In genomic region chr19:44808463-44809371, GRCh38 we compare ENCODE assay signal across 7 cellular contexts. TPM values are rescaled to one million over a fixed set of nuclear protein-coding genes. Genes with fewer than 3 reads are reported as not detected.
A peak's percentile ranks its signal among the peaks of the same experiment; 100 is the strongest.
DNase-seq lines count a peak whose midpoint lies in the region; TF ChIP-seq lines count a peak whose summit lies in the region.

Gene BCAM, plus strand, starts transcription at chr19:44809103. Its CDS starts 22 bp downstream, at chr19:44809125.

- H2BK12ac ChIP-seq in H9 (ENCODE audit: insufficient read length, low read depth, low read length): peak within 1 kb of the TSS; percentile 68

- no peak within 1 kb of the TSS for H2AFZ ChIP-seq in H9 (ENCODE audit: low read length)

- H3K27me3 ChIP-seq in H9 (ENCODE audit: insufficient read depth, low read length) (peaks cover 8% of the 10 kb centered on the region), endodermal cell (ENCODE audit: control insufficient read depth, insufficient read depth, low read length, poor library complexity, severe bottlenecking) (no peaks in the 10 kb centered on the region), subcutaneous abdominal adipose tissue (ENCODE audit: control insufficient read depth in 5 of 5, insufficient read depth in 4 of 5, low read length in 5 of 5) (no peaks in the 10 kb centered on the region)

- no peak within 1 kb of the TSS for H3K56ac ChIP-seq in H9 (ENCODE audit: insufficient read length, low read depth, low read length)

- no peak within 1 kb of the TSS for H2AK5ac ChIP-seq in H9 (ENCODE audit: insufficient read length, low read length)

- H4K5ac ChIP-seq in H9 (ENCODE audit: insufficient read length, low read depth, low read length): no peak within 1 kb of the TSS

- H3T11ph ChIP-seq in H9 (ENCODE audit: low read length): no peak within 1 kb of the TSS

- no peak within 1 kb of the TSS for H4K8ac ChIP-seq in H9 (replicated peaks; ENCODE audit: insufficient read length, low read depth, low read length)

- H3K4me3 Mint-ChIP-seq in H9: peak within 1 kb of the TSS; percentile 70 to 85
- peak within 1 kb of the TSS; percentile 63 for H3K4me3 Mint-ChIP-seq in endodermal cell

- H3K79me1 ChIP-seq in H9 (ENCODE audit: insufficient read depth, low read depth, low read length, poor library complexity, severe bottlenecking): no peaks in the 10 kb centered on the region

- no peaks in the 10 kb centered on the region for H3K79me2 ChIP-seq in H9 (ENCODE audit: insufficient read depth, low read length)

- H3K36me3 Mint-ChIP-seq in H9 (ENCODE audit: insufficient read depth in 1 of 3, low read depth in 3 of 3) (peaks cover 5 to 22% (median 21%) of the 10 kb centered on the region in 3 experiments), endodermal cell (ENCODE audit: low read depth) (peaks cover 8% of the 10 kb centered on the region)

- no peak within 1 kb of the TSS for H2BK5ac ChIP-seq in H9 (ENCODE audit: insufficient read length, low read length)

- H2BK20ac ChIP-seq in H9 (ENCODE audit: low read depth, low read length, poor library complexity, severe bottlenecking): no peak within 1 kb of the TSS

- no peak within 1 kb of the TSS for H2BK15ac ChIP-seq in H9 (ENCODE audit: low read depth, low read length)

- no peaks in the 10 kb centered on the region for H3K9me3 ChIP-seq in H9 (ENCODE audit: control insufficient read depth, low read depth, low read length)
- H3K9me3 ChIP-seq in endodermal cell (ENCODE audit: control insufficient read depth, low read length): no peaks in the 10 kb centered on the region
- H3K9me3 ChIP-seq in subcutaneous abdominal adipose tissue (ENCODE audit: control insufficient read depth in 5 of 5, low read length in 5 of 5): peaks cover 0 to 6% (median 0%) of the 10 kb centered on the region in 5 donors

- peaks cover 41% of the 10 kb centered on the region for H3K27me3 Mint-ChIP-seq in H9 (ENCODE audit: low read depth)
- H3K27me3 Mint-ChIP-seq in endodermal cell (ENCODE audit: insufficient read depth): peaks cover 37% of the 10 kb centered on the region

- H3K4me3 ChIP-seq in endodermal cell (ENCODE audit: low read length) (peak within 1 kb of the TSS; percentile 81), lower leg skin (ENCODE audit: low read depth, poor library complexity, severe bottlenecking) (peak within 1 kb of the TSS; percentile 26), subcutaneous abdominal adipose tissue (ENCODE audit: low read depth in 1 of 5, low read length in 5 of 5) (peak within 1 kb of the TSS; percentile 73 to 83 (median 76))

- intact Hi-C loops in lower leg skin (cut with DNase I; ENCODE audit: low total_unique reads): no loop called here

- no peak for TF ChIP-seq POLR2A in lower leg skin (IDR thresholded peaks at IDR 0.05)

- no CpG with 5 or more reads among the region's 59 CpGs for WGBS in H9 (ENCODE audit: extremely low coverage, insufficient read length, low lambda C conversion rate)
- WGBS in endodermal cell (ENCODE audit: insufficient coverage in 1 of 2, insufficient read length in 1 of 2), 2 experiments: 2 to 12% methylated on average over 14 to 59 of the region's 59 CpGs
- 3 to 10% methylated on average over 18 to 45 of the region's 59 CpGs for WGBS in lower leg skin, 2 donors

- no peak within 1 kb of the TSS for H3K27ac ChIP-seq in H9 (ENCODE audit: insufficient read length, low read depth, low read length)
- H3K27ac ChIP-seq in endodermal cell (ENCODE audit: low read depth, low read length): no peak within 1 kb of the TSS
- H3K27ac ChIP-seq in subcutaneous abdominal adipose tissue (ENCODE audit: low read depth, low read length): peak within 1 kb of the TSS; percentile 30

- H4K91ac ChIP-seq in H9 (ENCODE audit: insufficient read length, low read depth, low read length): no peak within 1 kb of the TSS

- no peak within 1 kb of the TSS; the same call in 1 of the 2 replicates for H3K4ac ChIP-seq in H9 (ENCODE audit: low read depth, low read length)

- H3K4me1 Mint-ChIP-seq in H9 (peaks cover 38 to 48% of the 10 kb centered on the region in 2 experiments), endodermal cell (peaks cover 12% of the 10 kb centered on the region)

- peak within 1 kb of the TSS; percentile 83 for H3K4me2 ChIP-seq in H9 (ENCODE audit: insufficient read depth, insufficient read length, low read length)

- TF ChIP-seq CTCF in H9 (conservative IDR thresholded peaks at IDR 0.05) (no peak), endodermal cell (conservative IDR thresholded peaks at IDR 0.05) (no peak), lower leg skin (IDR thresholded peaks at IDR 0.05) (no peak)

- H3K23ac ChIP-seq in H9 (ENCODE audit: insufficient read length, low read depth, low read length): no peak within 1 kb of the TSS

- H3K23me2 ChIP-seq in H9 (ENCODE audit: insufficient read length, low read depth, low read length, poor library complexity, severe bottlenecking): peaks cover 11% of the 10 kb centered on the region

- H2BK120ac ChIP-seq in H9 (ENCODE audit: low read depth, low read length, poor library complexity, severe bottlenecking): peak within 1 kb of the TSS; percentile 57

- H3K4me1 ChIP-seq in H9 (ENCODE audit: insufficient read depth, low read length) (peaks cover 2% of the 10 kb centered on the region; the same call in 1 of the 2 replicates), endodermal cell (ENCODE audit: control insufficient read depth, insufficient read depth, low read length) (peaks cover 4% of the 10 kb centered on the region), subcutaneous abdominal adipose tissue (ENCODE audit: control insufficient read depth in 5 of 5, insufficient read depth in 5 of 5, low read length in 5 of 5) (peaks cover 2 to 29% (median 26%) of the 10 kb centered on the region in 5 donors)

- no peaks in the 10 kb centered on the region for H3K9me3 Mint-ChIP-seq in H9
- no peaks in the 10 kb centered on the region for H3K9me3 Mint-ChIP-seq in endodermal cell

- H3K18ac ChIP-seq in H9 (ENCODE audit: insufficient read length, low read depth, low read length): peak within 1 kb of the TSS; percentile 84

- DNase-seq in H9 (peak; percentile 81), RKO (ENCODE audit: low spot score) (peak; percentile 49), endodermal cell (peak; percentile 90), lower leg skin (ENCODE audit: low spot score in 2 of 2) (peak in 1 of 2 donors; percentile 93)
- DNase-seq in activated CD4-positive, CD25-positive, alpha-beta regulatory T cell treated with anti-CD3 and anti-CD28 coated beads, Interleukin-2, amount 50 U/mL, for 72 hours: no peak
- DNase-seq in stimulated activated CD4-positive, alpha-beta T cell treated with anti-CD3 and anti-CD28 coated beads, Interleukin-12 subunit alpha, Interleukin-12 subunit beta, amount 100 ng/mL, for 4 hours: no peak

- H3K27ac Mint-ChIP-seq in H9 (peak within 1 kb of the TSS; percentile 87 to 98 (median 97)), endodermal cell (peak within 1 kb of the TSS; percentile 93)

- H4K20me1 ChIP-seq in H9 (ENCODE audit: control insufficient read depth, insufficient read depth, insufficient read length): no peaks in the 10 kb centered on the region

- H3K14ac ChIP-seq in H9 (ENCODE audit: insufficient read depth, low read length): peak within 1 kb of the TSS; percentile 88

- H3K36me3 ChIP-seq in endodermal cell (ENCODE audit: control insufficient read depth, insufficient read depth, low read length) (no peaks in the 10 kb centered on the region), subcutaneous abdominal adipose tissue (ENCODE audit: control insufficient read depth in 5 of 5, insufficient read depth in 5 of 5, low read length in 5 of 5) (peaks cover 0 to 12% (median 7%) of the 10 kb centered on the region in 5 donors)

- H3K9ac ChIP-seq in H9 (ENCODE audit: extremely low read depth, insufficient read length, low read length) (peak within 1 kb of the TSS; percentile 57), endodermal cell (ENCODE audit: extremely low read depth, low read length, poor library complexity, severe bottlenecking) (peak within 1 kb of the TSS; percentile 62), subcutaneous abdominal adipose tissue (ENCODE audit: low read length in 5 of 5) (peak within 1 kb of the TSS; percentile 56 to 86 (median 81))

RNA-seq across cellular contexts. Expression of gene BCAM, which starts in this region (rescaled TPM):
- total RNA-seq in H9 (2021) (73.0 and 78.5 TPM in 2 replicates), endodermal cell (10 to 100 TPM; 62.9 to 64.0 TPM), lower leg skin (10 to 100 TPM; 32.3 to 73.5 (median 58.0) TPM)
- polyA plus RNA-seq in endodermal cell (2013, experiment 1 of 2): 30.6 TPM
- polyA plus RNA-seq in endodermal cell (2013, experiment 2 of 2): 22.0 TPM

Comparison
In these comparisons a context has a peak if more than half of its experiments do, and no peak if none do; other contexts are left out.
1. DNase-seq: peak in H9 (single experiment), RKO (single experiment) and endodermal cell (single experiment); none in activated CD4-positive, CD25-positive, alpha-beta regulatory T cell treated with anti-CD3 and anti-CD28 coated beads, Interleukin-2, amount 50 U/mL, for 72 hours (single experiment) and stimulated activated CD4-positive, alpha-beta T cell treated with anti-CD3 and anti-CD28 coated beads, Interleukin-12 subunit alpha, Interleukin-12 subunit beta, amount 100 ng/mL, for 4 hours (single experiment).
2. H3K4me3 ChIP-seq: peak in every context shown above with its lines; median percentile 81 in endodermal cell; 76 in subcutaneous abdominal adipose tissue; 26 in lower leg skin.
3. Peak in every context shown above with its lines, with median percentiles within 50 percentile points of each other: H3K9ac ChIP-seq.